8 cellular contexts compared by ENCODE assay signal in genomic region chr19:8322638-8322997, GRCh38. TPM values are rescaled to one million over a fixed set of nuclear protein-coding genes. Genes with fewer than 3 reads are reported as not detected.
DNase-seq lines count a peak whose midpoint lies in the region; ATAC-seq and TF ChIP-seq lines count a peak whose summit lies in the region.

No MANE protein-coding gene starts in this region.

- TF ChIP-seq CTCF in ascending aorta (IDR thresholded peaks at IDR 0.05), result no peak
- TF ChIP-seq CTCF in kidney epithelial cell (IDR thresholded peaks at IDR 0.05; ENCODE audit: insufficient read depth, low read length, poor library complexity, severe bottlenecking), result no peak

- peaks cover 21% of the 10 kb centered on the region for H3K4me1 Mint-ChIP-seq in activated CD4-positive, alpha-beta T cell treated with anti-CD3 and anti-CD28 coated beads, Interleukin-2, amount 10 ng/mL, durations not matched to agents 24 days and 14 days

- peaks cover 4% of the 10 kb centered on the region for H3K27me3 Mint-ChIP-seq in activated CD4-positive, alpha-beta T cell treated with anti-CD3 and anti-CD28 coated beads, Interleukin-2, amount 10 ng/mL, durations not matched to agents 24 days and 14 days

- peaks cover 35% of the 10 kb centered on the region for H3K36me3 Mint-ChIP-seq in activated CD4-positive, alpha-beta T cell treated with anti-CD3 and anti-CD28 coated beads, Interleukin-2, amount 10 ng/mL, durations not matched to agents 24 days and 14 days (ENCODE audit: low read depth)

- no peak for ATAC-seq in HG03354 (IDR thresholded peaks at IDR 0.05; ENCODE audit: poor library complexity, severe bottlenecking, unreplicated experiment)
- no peak for ATAC-seq in HG03521 (IDR thresholded peaks at IDR 0.05; ENCODE audit: unreplicated experiment)
- no peak for ATAC-seq in HG02870 (IDR thresholded peaks at IDR 0.05; ENCODE audit: unreplicated experiment)

- H3K27me3 ChIP-seq in ascending aorta, result no peaks in the 10 kb centered on the region
- H3K27me3 ChIP-seq in kidney epithelial cell (ENCODE audit: control insufficient read depth, insufficient read depth, low read length), result no peaks in the 10 kb centered on the region
- H3K27me3 ChIP-seq in thymus (ENCODE audit: control insufficient read depth, insufficient read depth), result no peaks in the 10 kb centered on the region

- H3K36me3 ChIP-seq in ascending aorta (peaks cover 18 to 24% of the 10 kb centered on the region in 2 donors), kidney epithelial cell (ENCODE audit: control insufficient read depth, insufficient read depth, low read length) (no peaks in the 10 kb centered on the region), thymus (ENCODE audit: control insufficient read depth, insufficient read depth) (peaks cover 21% of the 10 kb centered on the region)

- H3K4me1 ChIP-seq in ascending aorta (peaks cover 12 to 22% of the 10 kb centered on the region in 2 donors), thymus (ENCODE audit: control insufficient read depth, insufficient read depth, low read length) (peaks cover 15% of the 10 kb centered on the region)

- DNase-seq in activated CD4-positive, alpha-beta T cell treated with anti-CD3 and anti-CD28 coated beads, Interleukin-2, amount 10 ng/mL, durations not matched to agents 24 days and 14 days, result no peak
- no peak for DNase-seq in activated CD4-positive, alpha-beta T cell treated with anti-CD3 and anti-CD28 coated beads for 1 hour
- DNase-seq in ascending aorta (ENCODE audit: low spot score in 2 of 2) (no peak), kidney epithelial cell (ENCODE audit: low read depth) (no peak)

- H3K9me3 Mint-ChIP-seq in activated CD4-positive, alpha-beta T cell treated with anti-CD3 and anti-CD28 coated beads, Interleukin-2, amount 10 ng/mL, durations not matched to agents 24 days and 14 days, result no peaks in the 10 kb centered on the region

- WGBS in thymus, result 93% methylated on average over 7 of the region's 7 CpGs

- H3K9me3 ChIP-seq in ascending aorta (no peaks in the 10 kb centered on the region), thymus (ENCODE audit: control insufficient read depth) (peaks cover 2% of the 10 kb centered on the region)

- peak overlapping the region; percentile 100 for H3K4me3 Mint-ChIP-seq in activated CD4-positive, alpha-beta T cell treated with anti-CD3 and anti-CD28 coated beads, Interleukin-2, amount 10 ng/mL, durations not matched to agents 24 days and 14 days

- H3K27ac ChIP-seq in ascending aorta (no peak overlapping the region), thymus (ENCODE audit: low read depth) (no peak overlapping the region)

- intact Hi-C loops in activated CD4-positive, alpha-beta T cell treated with anti-CD3 and anti-CD28 coated beads, Interleukin-2, amount 10 ng/mL, durations not matched to agents 24 days and 14 days (cut with micrococcal nuclease), result loop anchor here (5.0 kb wide), 1 partner anchor 70 kb away; no protein-coding TSS in a partner anchor
- intact Hi-C loops in ascending aorta (cut with DNase I), result loop anchor here (10.0 kb wide), 1 partner anchor 318 kb away; the partner anchor contains the start of gene ELAVL1

- H3K27ac Mint-ChIP-seq in activated CD4-positive, alpha-beta T cell treated with anti-CD3 and anti-CD28 coated beads, Interleukin-2, amount 10 ng/mL, durations not matched to agents 24 days and 14 days, result peak overlapping the region; percentile 99

- H3K4me3 ChIP-seq in ascending aorta (peak overlapping the region; percentile 64 to 97), kidney epithelial cell (ENCODE audit: low read depth, low read length) (peak overlapping the region; percentile 76), thymus (ENCODE audit: low read length) (peak overlapping the region; percentile 85)

RNA-seq across cellular contexts. Expression of gene RPS28, which starts 1.3 kb away (rescaled TPM):
- 2,054 and 2,121 TPM in 2 replicates for total RNA-seq in activated CD4-positive, alpha-beta T cell treated with anti-CD3 and anti-CD28 coated beads, Interleukin-2, amount 10 ng/mL, durations not matched to agents 24 days and 14 days
- 393 TPM for total RNA-seq in ascending aorta
- 298 and 330 TPM in 2 replicates for total RNA-seq in kidney epithelial cell
- 1,415 TPM for polyA plus RNA-seq in thymus

RNA-seq across cellular contexts. Expression of gene NDUFA7, which starts 1.4 kb away (rescaled TPM):
- 52.9 and 54.3 TPM in 2 replicates for total RNA-seq in activated CD4-positive, alpha-beta T cell treated with anti-CD3 and anti-CD28 coated beads, Interleukin-2, amount 10 ng/mL, durations not matched to agents 24 days and 14 days
- 11.8 TPM for total RNA-seq in ascending aorta
- total RNA-seq in kidney epithelial cell, result 49.8 and 61.4 TPM in 2 replicates
- polyA plus RNA-seq in thymus, result 110 TPM

RNA-seq across cellular contexts. Expression of gene CD320, which starts 14.5 kb away (rescaled TPM):
- 110 and 113 TPM in 2 replicates for total RNA-seq in activated CD4-positive, alpha-beta T cell treated with anti-CD3 and anti-CD28 coated beads, Interleukin-2, amount 10 ng/mL, durations not matched to agents 24 days and 14 days
- total RNA-seq in ascending aorta, result 263 TPM
- total RNA-seq in kidney epithelial cell, result 85.6 and 104 TPM in 2 replicates
- polyA plus RNA-seq in thymus, result 31.9 TPM

RNA-seq across cellular contexts. Expression of gene KANK3, which starts 20.4 kb away (rescaled TPM):
- 0.85 and 1.5 TPM in 2 replicates for total RNA-seq in activated CD4-positive, alpha-beta T cell treated with anti-CD3 and anti-CD28 coated beads, Interleukin-2, amount 10 ng/mL, durations not matched to agents 24 days and 14 days
- total RNA-seq in ascending aorta (47.4 TPM), kidney epithelial cell (3.7 and 8.1 TPM in 2 replicates)
- polyA plus RNA-seq in thymus, result 6.0 TPM

RNA-seq across cellular contexts. Expression of gene ANGPTL4, which starts 41.3 kb away (rescaled TPM):
- 4.0 and 4.1 TPM in 2 replicates for total RNA-seq in activated CD4-positive, alpha-beta T cell treated with anti-CD3 and anti-CD28 coated beads, Interleukin-2, amount 10 ng/mL, durations not matched to agents 24 days and 14 days
- total RNA-seq in ascending aorta, result 161 TPM
- total RNA-seq in kidney epithelial cell, result 22.4 and 31.4 TPM in 2 replicates
- 14.4 TPM for polyA plus RNA-seq in thymus
